ENCODE assay signal across 8 cellular contexts in the genomic region with DNA sequence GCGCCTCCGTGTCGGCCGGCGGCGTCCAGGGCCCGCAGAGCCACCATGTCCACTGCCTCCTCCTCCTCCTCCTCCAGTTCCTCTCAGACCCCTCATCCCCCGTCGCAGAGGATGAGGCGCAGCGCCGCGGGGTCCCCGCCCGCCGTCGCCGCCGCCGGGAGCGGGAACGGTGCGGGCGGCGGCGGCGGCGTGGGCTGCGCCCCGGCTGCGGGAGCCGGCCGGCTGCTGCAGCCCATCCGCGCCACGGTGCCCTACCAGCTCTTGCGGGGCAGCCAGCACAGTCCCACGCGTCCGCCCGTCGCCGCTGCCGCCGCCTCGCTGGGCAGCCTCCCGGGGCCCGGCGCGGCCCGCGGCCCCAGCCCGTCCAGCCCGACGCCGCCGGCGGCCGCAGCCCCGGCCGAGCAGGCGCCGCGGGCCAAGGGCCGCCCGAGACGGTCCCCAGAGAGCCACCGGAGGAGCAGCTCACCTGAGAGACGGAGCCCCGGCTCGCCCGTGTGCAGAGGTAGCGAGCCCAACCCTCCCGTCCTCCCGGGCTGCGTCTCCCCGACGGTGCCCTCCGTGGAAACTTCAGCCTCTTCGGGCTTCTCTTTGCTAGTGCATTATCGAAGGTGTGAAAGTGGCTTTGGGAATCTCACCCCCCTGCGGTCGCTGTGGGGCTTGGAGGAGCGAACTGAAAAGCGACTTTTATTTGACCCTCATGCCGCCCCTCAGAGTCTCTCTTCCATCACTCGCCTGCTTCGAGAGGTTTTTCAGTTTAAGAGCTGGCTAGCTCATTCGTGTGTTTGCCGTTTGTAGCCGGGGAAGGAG. TPM values are rescaled to one million over a fixed set of nuclear protein-coding genes. Genes with fewer than 3 reads are reported as not detected.
DNase-seq lines count a peak whose midpoint lies in the region; ATAC-seq, FAIRE-seq and TF ChIP-seq lines count a peak whose summit lies in the region.

No MANE protein-coding gene starts in this region.

- H3K56ac ChIP-seq in H1 (replicated peaks; ENCODE audit: insufficient read length, low read depth, low read length), result no peak overlapping the region

- H4K20me1 ChIP-seq in HCT116 (ENCODE audit: insufficient read depth), result no peaks in the 10 kb centered on the region
- H4K20me1 ChIP-seq in H1 (replicated peaks in 1 of 2; ENCODE audit: control insufficient read depth in 1 of 2, insufficient read depth in 2 of 2, low read length in 2 of 2), result peaks cover 5 to 16% of the 10 kb centered on the region in 2 experiments

- H3K4me3 ChIP-seq in HCT116 (replicated peaks in 1 of 2; ENCODE audit: low read depth in 1 of 2, low read length in 2 of 2), result peak overlapping the region; percentile 57 to 69
- peak overlapping the region; percentile 76 to 92 (median 78) for H3K4me3 ChIP-seq in H1 (ENCODE audit: extremely low read depth in 1 of 4, insufficient read depth in 2 of 4, low read depth in 3 of 4, low read length in 4 of 4)

- peaks cover 10% of the 10 kb centered on the region for H3K23me2 ChIP-seq in H1 (ENCODE audit: low read depth, low read length)

- peak overlapping the region; percentile 81; the same call in 1 of the 2 replicates for H3K18ac ChIP-seq in H1 (ENCODE audit: extremely low read depth, low read length)

- DNase-seq in DMS79 (lab: John Stamatoyannopoulos, UW), result peak; percentile 66
- DNase-seq in HCT116 (ENCODE audit: low read depth, low spot score), result no peak
- DNase-seq in NCI-H345 (lab: John Stamatoyannopoulos, UW), result peak; percentile 55
- DNase-seq in activated CD8-positive, alpha-beta T cell treated with anti-CD3 and anti-CD28 coated beads for 36 hours, result peak; percentile 61
- peak in 1 of 2 experiments; percentile 66 for DNase-seq in H1 (ENCODE audit: low read depth in 1 of 2, low spot score in 2 of 2)
- peak; percentile 45 for DNase-seq in midbrain (lab: John Stamatoyannopoulos, UW)
- DNase-seq in stimulated activated CD8-positive, alpha-beta memory T cell treated with anti-CD3 and anti-CD28 coated beads, Interleukin-4, amount 100 ng/mL, for 48 hours, result peak; percentile 62

- peak overlapping the region; percentile 46; the same call in 1 of the 2 replicates for H2BK12ac ChIP-seq in H1 (ENCODE audit: low read depth, low read length)

- no peaks in the 10 kb centered on the region for H3K36me3 Mint-ChIP-seq in activated CD8-positive, alpha-beta T cell treated with anti-CD3 and anti-CD28 coated beads for 36 hours (ENCODE audit: low read depth)

- no peak for TF ChIP-seq CTCF in HCT116 (IDR thresholded peaks at IDR 0.05 in 2 of 3, conservative IDR thresholded peaks at IDR 0.05 in 1 of 3; ENCODE audit: borderline replicate concordance in 1 of 3, insufficient read depth in 1 of 3, low read depth in 2 of 3, low read length in 2 of 3)
- TF ChIP-seq CTCF in activated CD8-positive, alpha-beta T cell treated with anti-CD3 and anti-CD28 coated beads for 36 hours (IDR thresholded peaks at IDR 0.05), result no peak
- TF ChIP-seq CTCF in H1 (IDR thresholded peaks at IDR 0.05; ENCODE audit: control extremely low read depth in 1 of 3, insufficient read depth in 1 of 3, low read depth in 1 of 3, low read length in 3 of 3), result no peak

- H3K4me1 ChIP-seq in HCT116 (ENCODE audit: control insufficient read depth in 1 of 2, insufficient read depth in 2 of 2, low read length in 2 of 2) (peaks cover 3 to 16% of the 10 kb centered on the region in 2 experiments; a peak in 3 of 4 replicates), H1 (replicated peaks in 1 of 4; ENCODE audit: control insufficient read depth in 3 of 4, insufficient read depth in 4 of 4, low read length in 3 of 4) (peaks cover 0 to 16% (median 9%) of the 10 kb centered on the region in 4 experiments; a peak in 5 of 7 replicates)

- H3K27ac Mint-ChIP-seq in activated CD8-positive, alpha-beta T cell treated with anti-CD3 and anti-CD28 coated beads for 36 hours, result peak overlapping the region; percentile 70

- H3K4ac ChIP-seq in H1 (replicated peaks; ENCODE audit: insufficient read length, low read depth, low read length), result no peak overlapping the region

- H2BK5ac ChIP-seq in H1 (ENCODE audit: low read depth, low read length), result 0 out of 2 replicates have a peak overlapping the region, but pooled peaks have one; percentile 46

- POLR2A ChIA-PET in HCT116 (lab: Charles Lee) (no interaction called here), H1 (lab: Charles Lee; ENCODE audit: partially characterized antibody) (interaction anchor here (0.7 to 2.0 kb wide), 4 partner anchors 23 to 329 kb away, joined by 3 to 5 read pairs (median 3); partner anchors contain the start of gene UMAD1)
- POLR2A ChIA-PET in activated CD8-positive, alpha-beta T cell treated with anti-CD3 and anti-CD28 coated beads for 36 hours (lab: Charles Lee), result interaction anchor here (0.9 to 3.9 kb wide), 9 partner anchors 11 to 250 kb away, joined by 3 to 20 read pairs (median 5); no protein-coding TSS in a partner anchor

- H2BK20ac ChIP-seq in H1 (ENCODE audit: low read length), result no peak overlapping the region

- TF ChIP-seq POLR2A in HCT116 (IDR thresholded peaks at IDR 0.05; ENCODE audit: borderline replicate concordance, extremely low read depth, insufficient read depth, insufficient read length) (no peak), H1 (IDR thresholded peaks at IDR 0.05; ENCODE audit: control extremely low read depth in 1 of 2, low read depth in 2 of 2, low read length in 2 of 2) (no peak)

- no peak overlapping the region for H2BK120ac ChIP-seq in H1 (replicated peaks; ENCODE audit: low read depth, low read length)

- RAD21 ChIA-PET in HCT116 (lab: Charles Lee; ENCODE audit: low non-redundant PET in 1 of 2, low total read pairs in 2 of 2, uncharacterized antibody in 2 of 2, unreplicated experiment in 2 of 2), result no interaction called here

- no TSS peak for BruUV-seq in HCT116 (replicated peaks; lab: Mats Ljungman, UMichigan)

- no peak overlapping the region for H2BK15ac ChIP-seq in H1 (ENCODE audit: low read length)

- FAIRE-seq in H1 (lab: Jason Lieb, UNC), result no peak

- H3K79me1 ChIP-seq in H1 (ENCODE audit: low read depth, low read length), result no peaks in the 10 kb centered on the region; the same call in 1 of the 2 replicates

- TF ChIP-seq EP300 in H1 (IDR thresholded peaks at IDR 0.05; ENCODE audit: borderline replicate concordance in 1 of 2, low read depth in 2 of 2, low read length in 2 of 2), result no peak

- peaks cover 5% of the 10 kb centered on the region; the same call in 1 of the 2 replicates for H3K79me2 ChIP-seq in HCT116 (ENCODE audit: insufficient read depth, low read length)
- peaks cover 0 to 46% of the 10 kb centered on the region in 2 experiments; a peak in 3 of 4 replicates for H3K79me2 ChIP-seq in H1 (ENCODE audit: control insufficient read depth in 1 of 2, insufficient read depth in 2 of 2, low read length in 2 of 2)

- ATAC-seq in HCT116 (peak; percentile 18), GM19351 (IDR thresholded peaks at IDR 0.05; ENCODE audit: unreplicated experiment) (no peak)
- peak; percentile 9 for ATAC-seq in activated CD8-positive, alpha-beta T cell treated with anti-CD3 and anti-CD28 coated beads for 36 hours

- intact Hi-C loops in HCT116 (cut with micrococcal nuclease), result loop anchor here (2.0 kb wide), 1 partner anchor 27 kb away; no protein-coding TSS in a partner anchor
- intact Hi-C loops in activated CD8-positive, alpha-beta T cell treated with anti-CD3 and anti-CD28 coated beads for 36 hours (cut with micrococcal nuclease), result loop anchor here (5.0 kb wide), 2 partner anchors 158 to 287 kb away; no protein-coding TSS in a partner anchor

- no peak overlapping the region for H2AK5ac ChIP-seq in H1 (ENCODE audit: low read depth, low read length)

- peak overlapping the region; percentile 73; the same call in 1 of the 2 replicates for H4K8ac ChIP-seq in H1 (ENCODE audit: extremely low read depth, insufficient read depth, low read length)

- H3K4me3 Mint-ChIP-seq in activated CD8-positive, alpha-beta T cell treated with anti-CD3 and anti-CD28 coated beads for 36 hours, result peak overlapping the region; percentile 93

- H3K27ac ChIP-seq in HCT116 (ENCODE audit: low read depth, low read length), result peak overlapping the region; percentile 78; the same call in 1 of the 2 replicates
- H3K27ac ChIP-seq in H1 (ENCODE audit: low read depth, low read length), result no peak overlapping the region

- CTCF ChIA-PET in HCT116 (lab: Charles Lee), result no interaction called here
- CTCF ChIA-PET in activated CD8-positive, alpha-beta T cell treated with anti-CD3 and anti-CD28 coated beads for 36 hours (lab: Charles Lee), result interaction anchor here (0.9 to 1.6 kb wide), 5 partner anchors 21 to 222 kb away, joined by 3 to 7 read pairs (median 5); no protein-coding TSS in a partner anchor
- CTCF ChIA-PET in H1 (lab: Charles Lee; ENCODE audit: partially characterized antibody), result interaction anchor here (0.7 to 1.5 kb wide), 4 partner anchors 9 to 82 kb away, joined by 3 to 4 read pairs (median 3); no protein-coding TSS in a partner anchor

- H4K91ac ChIP-seq in H1 (replicated peaks; ENCODE audit: insufficient read length, low read length), result no peak overlapping the region

- H3K9me3 Mint-ChIP-seq in activated CD8-positive, alpha-beta T cell treated with anti-CD3 and anti-CD28 coated beads for 36 hours, result no peaks in the 10 kb centered on the region

- H3K23ac ChIP-seq in H1 (ENCODE audit: insufficient read length), result no peak overlapping the region

- H3K9me3 ChIP-seq in HCT116 (ENCODE audit: control insufficient read depth in 1 of 2, insufficient read depth in 1 of 2, low read depth in 1 of 2, low read length in 2 of 2), result no peaks in the 10 kb centered on the region
- H3K9me3 ChIP-seq in H1 (ENCODE audit: insufficient read depth in 2 of 2, low read depth in 1 of 2, low read length in 1 of 2), result no peaks in the 10 kb centered on the region

- H3K27me3 Mint-ChIP-seq in activated CD8-positive, alpha-beta T cell treated with anti-CD3 and anti-CD28 coated beads for 36 hours, result no peaks in the 10 kb centered on the region

- H3K36me3 ChIP-seq in HCT116 (ENCODE audit: control insufficient read depth in 1 of 2, insufficient read depth in 2 of 2, low read length in 2 of 2) (no peaks in the 10 kb centered on the region), H1 (ENCODE audit: control insufficient read depth in 2 of 4, insufficient read depth in 4 of 4, low read length in 3 of 4) (no peaks in the 10 kb centered on the region)

- H3K27me3 ChIP-seq in HCT116 (ENCODE audit: insufficient read depth, low read length), result no peaks in the 10 kb centered on the region
- H3K27me3 ChIP-seq in H1 (replicated peaks in 1 of 4; ENCODE audit: control insufficient read depth in 3 of 4, extremely low read depth in 1 of 4, insufficient read depth in 3 of 4, low read length in 3 of 4), result no peaks in the 10 kb centered on the region

- TF ChIP-seq RAD21 in HCT116 (IDR thresholded peaks at IDR 0.05; ENCODE audit: low read depth) (no peak), H1 (IDR thresholded peaks at IDR 0.05 in 1 of 2, conservative IDR thresholded peaks at IDR 0.05 in 1 of 2; ENCODE audit: low read depth in 2 of 2, low read length in 2 of 2) (peak; percentile 12 to 16; a peak in 2 of 4 replicates)

- H3K9ac ChIP-seq in HCT116 (ENCODE audit: low read length), result peak overlapping the region; percentile 66
- peak overlapping the region; percentile 52 to 89 (median 72); a peak in 6 of 7 replicates for H3K9ac ChIP-seq in H1 (replicated peaks in 1 of 4; ENCODE audit: extremely low read depth in 1 of 4, low read depth in 3 of 4, low read length in 3 of 4)

- no peak overlapping the region for H2AFZ ChIP-seq in HCT116 (ENCODE audit: low read depth, low read length, poor library complexity, severe bottlenecking)
- H2AFZ ChIP-seq in H1 (ENCODE audit: low read length), result peak overlapping the region; percentile 19; the same call in 1 of the 2 replicates

- no peaks in the 10 kb centered on the region for H3K9me2 ChIP-seq in HCT116 (ENCODE audit: insufficient read depth)

- H3K14ac ChIP-seq in H1 (ENCODE audit: insufficient read length), result no peak overlapping the region

- H4K5ac ChIP-seq in H1 (ENCODE audit: insufficient read length, low read depth, low read length), result peak overlapping the region; percentile 90

- 2% methylated on average over 47 of the region's 91 CpGs; no CpG with 5 or more reads in 1 of the 2 experiments for WGBS in H1 (ENCODE audit: extremely low coverage in 1 of 2, insufficient coverage in 1 of 2, insufficient read length in 1 of 2, insufficient replicate concordance in 2 of 2, low coverage in 1 of 2, low lambda C conversion rate in 2 of 2, missing lambda C conversion rate in 1 of 2), 2 experiments

- H3K4me2 ChIP-seq in HCT116 (ENCODE audit: low read length), result peak overlapping the region; percentile 90
- peak overlapping the region; percentile 58 to 83 for H3K4me2 ChIP-seq in H1 (ENCODE audit: insufficient read depth in 1 of 2, low read depth in 2 of 2, low read length in 2 of 2)

- peaks cover 30% of the 10 kb centered on the region for H3K4me1 Mint-ChIP-seq in activated CD8-positive, alpha-beta T cell treated with anti-CD3 and anti-CD28 coated beads for 36 hours (ENCODE audit: low read depth)

RNA-seq across cellular contexts. Expression of gene GLCCI1, which starts 0.9 kb away (rescaled TPM):
- total RNA-seq in HCT116 (2021; ENCODE audit: unreplicated experiment), result 4.6 TPM
- 2.5 and 5.2 TPM in 2 replicates for polyA plus RNA-seq in HCT116 (2012)
- total RNA-seq in activated CD8-positive, alpha-beta T cell treated with anti-CD3 and anti-CD28 coated beads for 36 hours, result 10 to 100 TPM; 11.3 to 13.0 TPM
- 27.7 and 29.1 TPM in 2 replicates for total RNA-seq in H1 (2021; fragmentation: NEBNext Ultra II Directional; extraction: Animal tissue kit (Norgen Biotek cat#: 25700))
- 8.8 and 12.4 TPM in 2 replicates for polyA plus RNA-seq in H1 (2011; rRNA removed)
- polyA plus RNA-seq in H1 (2011; cell fraction: cytosol; rRNA removed), result 13.3 TPM
- polyA plus RNA-seq in H1 (2011; cell fraction: nucleus; rRNA removed), result 21.0 TPM
- polyA plus RNA-seq in H1 (2012, experiment 1 of 2), result 15.4 to 21.8 TPM (median 18.7 TPM) in 4 replicates
- polyA plus RNA-seq in H1 (2012, experiment 2 of 2), result 3.4 TPM
- 10.1 TPM for polyA plus RNA-seq in H1 (2013, experiment 1 of 2)
- 11.7 TPM for polyA plus RNA-seq in H1 (2013, experiment 2 of 2)
- polyA minus RNA-seq in H1 (2011; rRNA and poly(A)+ RNA removed), result 53.3 and 61.5 TPM in 2 replicates
- 14.2 TPM for polyA minus RNA-seq in H1 (2011; cell fraction: cytosol; rRNA and poly(A)+ RNA removed)
- polyA minus RNA-seq in H1 (2011; cell fraction: nucleus; rRNA and poly(A)+ RNA removed), result 80.6 TPM
